1 cellular context compared by ENCODE assay signal in genomic region chr19:1901940-1902404, GRCh38.
TF ChIP-seq lines count a peak whose summit lies in the region.

No MANE protein-coding gene starts in this region.

TF ChIP-seq in HepG2, 621 proteins besides CTCF, POLR2A, EP300 and RAD21 (continued from another document and continues in another):
- TF ChIP-seq ARID4A (CRISPR knock-in tag; IDR thresholded peaks at IDR 0.05; ENCODE audit: borderline replicate concordance) (peak; percentile 51; the same call in 1 of the 2 replicates), SAP130 (CRISPR knock-in tag; IDR thresholded peaks at IDR 0.05; ENCODE audit: low read depth) (peak; percentile 55; the same call in 1 of the 2 replicates), ZMYM3 (CRISPR knock-in tag; IDR thresholded peaks at IDR 0.05) (no peak), ZMAT3 (CRISPR knock-in tag; conservative IDR thresholded peaks at IDR 0.05) (no peak), TBX3 (IDR thresholded peaks at IDR 0.05; ENCODE audit: borderline replicate concordance) (no peak), HES4 (CRISPR knock-in tag; IDR thresholded peaks at IDR 0.05; ENCODE audit: borderline replicate concordance) (no peak), KLF6 (CRISPR knock-in tag; IDR thresholded peaks at IDR 0.05) (no peak), MYNN (CRISPR knock-in tag; IDR thresholded peaks at IDR 0.05; ENCODE audit: low read depth) (no peak), KDM5A (IDR thresholded peaks at IDR 0.05; ENCODE audit: borderline replicate concordance, low read length) (no peak), JUNB (CRISPR knock-in tag; IDR thresholded peaks at IDR 0.05; ENCODE audit: borderline replicate concordance) (no peak), ZBTB26 (CRISPR knock-in tag; IDR thresholded peaks at IDR 0.05; ENCODE audit: borderline replicate concordance) (no peak), ZNF33A (CRISPR knock-in tag; IDR thresholded peaks at IDR 0.05; ENCODE audit: borderline replicate concordance) (no peak), FOXA1 (IDR thresholded peaks at IDR 0.05) (no peak), FOXA1 (CRISPR knock-in tag; IDR thresholded peaks at IDR 0.05) (no peak), XBP1 (CRISPR knock-in tag; IDR thresholded peaks at IDR 0.05) (no peak), FOXA3 (CRISPR knock-in tag; IDR thresholded peaks at IDR 0.05) (no peak), CENPX (CRISPR knock-in tag; IDR thresholded peaks at IDR 0.05) (no peak), ZNF556 (CRISPR knock-in tag; IDR thresholded peaks at IDR 0.05; ENCODE audit: borderline replicate concordance) (no peak), POGK (CRISPR knock-in tag; conservative IDR thresholded peaks at IDR 0.05) (no peak), JARID2 (CRISPR knock-in tag; IDR thresholded peaks at IDR 0.05; ENCODE audit: insufficient replicate concordance) (no peak), ZNF749 (CRISPR knock-in tag; IDR thresholded peaks at IDR 0.05; ENCODE audit: borderline replicate concordance) (no peak), NFE2 (CRISPR knock-in tag; IDR thresholded peaks at IDR 0.05) (no peak), GTF2F1 (IDR thresholded peaks at IDR 0.05; ENCODE audit: low read length) (no peak), ZFP82 (CRISPR knock-in tag; IDR thresholded peaks at IDR 0.05; ENCODE audit: borderline replicate concordance) (no peak), FOXK2 (IDR thresholded peaks at IDR 0.05) (no peak), ZNF713 (CRISPR knock-in tag; IDR thresholded peaks at IDR 0.05) (no peak), ZNF354B (CRISPR knock-in tag; IDR thresholded peaks at IDR 0.05) (no peak), ZNF816 (CRISPR knock-in tag; IDR thresholded peaks at IDR 0.05; ENCODE audit: borderline replicate concordance) (no peak), ZZZ3 (CRISPR knock-in tag; IDR thresholded peaks at IDR 0.05; ENCODE audit: borderline replicate concordance) (no peak), ZHX2 (IDR thresholded peaks at IDR 0.05; ENCODE audit: low read depth) (no peak), ZHX2 (CRISPR knock-in tag; IDR thresholded peaks at IDR 0.05; ENCODE audit: borderline replicate concordance) (no peak), MIER3 (CRISPR knock-in tag; IDR thresholded peaks at IDR 0.05; ENCODE audit: borderline replicate concordance) (peak; percentile 28; the same call in 1 of the 2 replicates), EEA1 (CRISPR knock-in tag; IDR thresholded peaks at IDR 0.05; ENCODE audit: borderline replicate concordance) (no peak), ZMAT5 (CRISPR knock-in tag; IDR thresholded peaks at IDR 0.05; ENCODE audit: borderline replicate concordance, low read depth) (no peak), NFYB (CRISPR knock-in tag; IDR thresholded peaks at IDR 0.05) (no peak), RELA (CRISPR knock-in tag; IDR thresholded peaks at IDR 0.05) (no peak), PAXIP1 (CRISPR knock-in tag; conservative IDR thresholded peaks at IDR 0.05) (0 out of 2 replicates have a peak, but pooled peaks have one; percentile 20), BCL6 (CRISPR knock-in tag; IDR thresholded peaks at IDR 0.05) (no peak)
- TF ChIP-seq, protein P1, sequence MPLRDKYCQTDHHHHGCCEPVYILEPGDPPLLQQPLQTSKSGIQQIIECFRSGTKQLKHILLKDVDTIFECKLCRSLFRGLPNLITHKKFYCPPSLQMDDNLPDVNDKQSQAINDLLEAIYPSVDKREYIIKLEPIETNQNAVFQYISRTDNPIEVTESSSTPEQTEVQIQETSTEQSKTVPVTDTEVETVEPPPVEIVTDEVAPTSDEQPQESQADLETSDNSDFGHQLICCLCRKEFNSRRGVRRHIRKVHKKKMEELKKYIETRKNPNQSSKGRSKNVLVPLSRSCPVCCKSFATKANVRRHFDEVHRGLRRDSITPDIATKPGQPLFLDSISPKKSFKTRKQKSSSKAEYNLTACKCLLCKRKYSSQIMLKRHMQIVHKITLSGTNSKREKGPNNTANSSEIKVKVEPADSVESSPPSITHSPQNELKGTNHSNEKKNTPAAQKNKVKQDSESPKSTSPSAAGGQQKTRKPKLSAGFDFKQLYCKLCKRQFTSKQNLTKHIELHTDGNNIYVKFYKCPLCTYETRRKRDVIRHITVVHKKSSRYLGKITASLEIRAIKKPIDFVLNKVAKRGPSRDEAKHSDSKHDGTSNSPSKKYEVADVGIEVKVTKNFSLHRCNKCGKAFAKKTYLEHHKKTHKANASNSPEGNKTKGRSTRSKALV (CRISPR knock-in tag; IDR thresholded peaks at IDR 0.05): no peak
- TF ChIP-seq, protein P2, sequence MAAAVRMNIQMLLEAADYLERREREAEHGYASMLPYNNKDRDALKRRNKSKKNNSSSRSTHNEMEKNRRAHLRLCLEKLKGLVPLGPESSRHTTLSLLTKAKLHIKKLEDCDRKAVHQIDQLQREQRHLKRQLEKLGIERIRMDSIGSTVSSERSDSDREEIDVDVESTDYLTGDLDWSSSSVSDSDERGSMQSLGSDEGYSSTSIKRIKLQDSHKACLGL (CRISPR knock-in tag; IDR thresholded peaks at IDR 0.05): no peak
- TF ChIP-seq, protein P3, sequence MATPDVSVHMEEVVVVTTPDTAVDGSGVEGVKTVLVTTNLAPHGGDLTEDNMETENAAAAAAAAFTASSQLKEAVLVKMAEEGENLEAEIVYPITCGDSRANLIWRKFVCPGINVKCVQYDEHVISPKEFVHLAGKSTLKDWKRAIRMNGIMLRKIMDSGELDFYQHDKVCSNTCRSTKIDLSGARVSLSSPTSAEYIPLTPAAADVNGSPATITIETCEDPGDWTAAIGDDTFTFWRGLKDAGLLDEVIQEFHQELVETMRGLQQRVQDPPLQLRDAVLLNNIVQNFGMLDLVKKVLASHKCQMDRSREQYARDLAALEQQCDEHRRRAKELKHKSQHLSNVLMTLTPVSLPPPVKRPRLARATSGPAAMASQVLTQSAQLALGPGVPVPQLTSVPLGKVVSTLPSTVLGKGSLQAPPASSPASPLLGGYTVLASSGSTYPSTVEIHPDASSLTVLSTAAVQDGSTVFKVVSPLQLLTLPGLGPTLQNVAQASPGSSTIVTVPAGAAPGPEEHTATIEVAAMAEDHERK (CRISPR knock-in tag; IDR thresholded peaks at IDR 0.05; ENCODE audit: low read depth): no peak
